ENCODE assay signal across 8 cellular contexts in genomic region chr16:53865492-53865863, GRCh38.
DNase-seq lines count a peak whose midpoint lies in the region; ATAC-seq and TF ChIP-seq lines count a peak whose summit lies in the region.

No MANE protein-coding gene starts in this region.

- DNase-seq in activated naive CD4-positive, alpha-beta T cell treated with anti-CD3 and anti-CD28 coated beads for 36 hours: no peak
- DNase-seq in activated naive CD4-positive, alpha-beta T cell treated with Interleukin-2 at 50 U/mL for 16 hours: no peak
- peak; percentile 60 to 94 for DNase-seq in NOMO-1 (lab: John Stamatoyannopoulos, UW; ENCODE audit: unreplicated experiment in 2 of 2)
- DNase-seq in epithelial cell of esophagus (ENCODE audit: low read depth): peak; percentile 87
- no peak for DNase-seq in psoas muscle
- no peak for DNase-seq in GOT3 (lab: John Stamatoyannopoulos, UW)
- no peak for DNase-seq in NCI-H1048 (lab: John Stamatoyannopoulos, UW)

- intact Hi-C loops in activated naive CD4-positive, alpha-beta T cell treated with anti-CD3 and anti-CD28 coated beads for 36 hours (cut with micrococcal nuclease): loop anchor here (1.0 to 2.0 kb wide), 3 partner anchors 43 to 330 kb away; no protein-coding TSS in a partner anchor
- intact Hi-C loops in psoas muscle (cut with DNase I): no loop called here

- peaks cover 11% of the 10 kb centered on the region for H3K4me1 Mint-ChIP-seq in activated naive CD4-positive, alpha-beta T cell treated with anti-CD3 and anti-CD28 coated beads for 36 hours (ENCODE audit: low read depth)

- H3K9me3 Mint-ChIP-seq in activated naive CD4-positive, alpha-beta T cell treated with anti-CD3 and anti-CD28 coated beads for 36 hours: peaks cover 15% of the 10 kb centered on the region

- WGBS in psoas muscle, 3 donors: 12 to 43% (median 17%) methylated on average over 1 of the region's 1 CpG

- CTCF ChIA-PET in activated naive CD4-positive, alpha-beta T cell treated with anti-CD3 and anti-CD28 coated beads for 36 hours (lab: Charles Lee): no interaction called here

- H3K4me3 ChIP-seq in epithelial cell of esophagus (ENCODE audit: low read length) (no peak overlapping the region), psoas muscle (no peak overlapping the region)

- no peak overlapping the region for H3K4me3 Mint-ChIP-seq in activated naive CD4-positive, alpha-beta T cell treated with anti-CD3 and anti-CD28 coated beads for 36 hours

- H3K36me3 ChIP-seq in psoas muscle (ENCODE audit: insufficient read depth in 1 of 2, low read depth in 1 of 2): no peaks in the 10 kb centered on the region

- H3K27me3 ChIP-seq in psoas muscle (ENCODE audit: insufficient read depth in 3 of 3, low read length in 2 of 3): no peaks in the 10 kb centered on the region

- H3K4me1 ChIP-seq in psoas muscle: peaks cover 3% of the 10 kb centered on the region

- TF ChIP-seq CTCF in epithelial cell of esophagus (IDR thresholded peaks at IDR 0.05; ENCODE audit: insufficient read depth, low read depth, low read length, missing control alignments) (no peak), psoas muscle (IDR thresholded peaks at IDR 0.05) (no peak)

- H3K36me3 Mint-ChIP-seq in activated naive CD4-positive, alpha-beta T cell treated with anti-CD3 and anti-CD28 coated beads for 36 hours (ENCODE audit: low read depth): peaks cover 42% of the 10 kb centered on the region

- H3K27ac ChIP-seq in psoas muscle: no peak overlapping the region

- peak overlapping the region; percentile 27 for H3K27ac Mint-ChIP-seq in activated naive CD4-positive, alpha-beta T cell treated with anti-CD3 and anti-CD28 coated beads for 36 hours

- no peaks in the 10 kb centered on the region for H3K27me3 Mint-ChIP-seq in activated naive CD4-positive, alpha-beta T cell treated with anti-CD3 and anti-CD28 coated beads for 36 hours (ENCODE audit: low read depth)

- peak in 3 of 4 donors; percentile 27 to 87 (median 70) for ATAC-seq in psoas muscle
- no peak for ATAC-seq in GM21423 (IDR thresholded peaks at IDR 0.05; ENCODE audit: unreplicated experiment)

- no peaks in the 10 kb centered on the region for H3K9me3 ChIP-seq in psoas muscle

Comparison
In these comparisons a context has a peak if more than half of its experiments do, and no peak if none do; other contexts are left out.
1. DNase-seq: peak in NOMO-1 (2 of 2) and epithelial cell of esophagus (single experiment); none in activated naive CD4-positive, alpha-beta T cell treated with anti-CD3 and anti-CD28 coated beads for 36 hours (single experiment), activated naive CD4-positive, alpha-beta T cell treated with Interleukin-2 at 50 U/mL for 16 hours (single experiment), psoas muscle (0 of 2), GOT3 (single experiment) and NCI-H1048 (single experiment).